Comparison of ENCODE assay signal across 12 cellular contexts in genomic region chr6:153852481-153852880, GRCh38.
"Had no signal": no experiment of that assay in that cellular context is flagged by ENCODE, and none has a peak within 500 bp of the region (broad histone marks: within the 10 kb centered on the region; RNA-seq: fewer than 3 reads in every experiment).

No MANE protein-coding gene starts in this region.

- ATAC-seq: activated CD8-positive, alpha-beta T cell treated with anti-CD3 and anti-CD28 coated beads for 36 hours; left lung; sciatic nerve; stimulated activated memory B cell treated with anti-CD40 and anti-IgM and Interleukin-4, amounts not matched to agents 10 μg/mL and 1 μg/mL and 100 μg/mL, for 72 hours had no signal

- H3K4me3 ChIP-seq: coronary artery, left lung, testis had no signal

- DNase-seq: activated CD4-positive, alpha-beta T cell treated with anti-CD3 and anti-CD28 coated beads, Interleukin-2, amount 10 ng/mL, durations not matched to agents 24 days and 14 days; activated CD8-positive, alpha-beta T cell treated with anti-CD3 and anti-CD28 coated beads for 36 hours; activated naive CD4-positive, alpha-beta T cell treated with Interleukin-2 at 50 U/mL for 16 hours; activated T-cell treated with anti-CD3 and anti-CD28 coated beads, Interleukin-2, amount 50 U/mL, for 24 hours; left lung; naive B cell; stimulated activated CD4-positive, alpha-beta T cell treated with anti-CD3 and anti-CD28 coated beads, Interleukin-4, amount 100 ng/mL, for 4 hours; T1000; testis had no signal
